ENCODE assay signal across 13 cellular contexts in the genomic region with DNA sequence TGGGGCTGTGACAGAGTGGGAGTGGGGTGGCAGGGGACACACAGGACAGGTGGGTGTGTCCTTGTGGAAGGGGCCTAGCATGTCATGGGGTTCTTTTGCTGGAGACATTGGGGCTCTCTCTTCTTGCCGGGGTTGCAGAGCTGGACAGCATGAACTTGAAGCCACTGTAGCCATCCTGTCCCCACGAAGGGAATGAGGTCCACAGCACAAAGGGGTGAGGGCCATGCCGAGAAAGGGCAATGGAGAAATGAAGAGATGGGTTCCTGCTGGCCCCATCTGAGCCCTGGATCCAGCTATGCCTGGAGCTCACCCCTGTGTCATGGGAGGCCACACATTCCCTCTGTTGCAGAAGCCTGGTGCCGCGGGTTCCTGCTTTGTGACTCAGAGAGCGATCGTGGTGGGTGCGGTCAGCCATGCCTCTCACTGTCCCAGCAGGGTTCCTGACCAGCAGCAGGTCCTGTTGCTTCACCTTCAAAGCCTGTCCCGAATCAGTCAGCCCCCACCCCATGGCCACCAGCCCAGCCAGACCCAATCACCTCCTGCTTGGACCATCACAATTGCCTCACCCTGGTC. TPM values are rescaled to one million over a fixed set of nuclear protein-coding genes. Genes with fewer than 3 reads are reported as not detected.
DNase-seq lines count a peak whose midpoint lies in the region; ATAC-seq, FAIRE-seq and TF ChIP-seq lines count a peak whose summit lies in the region.
"Had no signal": no experiment of that assay in that cellular context is flagged by ENCODE, and none has a peak within 500 bp of the region (broad histone marks: within the 10 kb centered on the region; RNA-seq: fewer than 3 reads in every experiment).

No MANE protein-coding gene starts in this region.

- ATAC-seq in right cardiac atrium (no peak), HG03108 (IDR thresholded peaks at IDR 0.05; ENCODE audit: unreplicated experiment) (no peak), GM19328 (IDR thresholded peaks at IDR 0.05; ENCODE audit: unreplicated experiment) (no peak)
- ATAC-seq: psoas muscle had no signal

- intact Hi-C loops in right cardiac atrium (cut with DNase I) = no loop called here
- intact Hi-C loops in left ventricle myocardium inferior (cut with micrococcal nuclease) = no loop called here

- WGBS in right cardiac atrium = 80% methylated on average over 9 of the region's 9 CpGs

- H3K27me3 ChIP-seq in right cardiac atrium (ENCODE audit: control insufficient read depth, insufficient read depth) (no peaks in the 10 kb centered on the region), left ventricle myocardium inferior (ENCODE audit: low read depth) (no peaks in the 10 kb centered on the region)

- H3K36me3 ChIP-seq in left ventricle myocardium inferior = no peaks in the 10 kb centered on the region

- H3K4me3 ChIP-seq in right cardiac atrium (ENCODE audit: low read length) (no peak overlapping the region), left ventricle myocardium inferior (no peak overlapping the region)
- H3K4me3 ChIP-seq: psoas muscle had no signal

- no peaks in the 10 kb centered on the region for H3K4me1 ChIP-seq in right cardiac atrium (ENCODE audit: control insufficient read depth, insufficient read depth, low read length)
- no peaks in the 10 kb centered on the region for H3K4me1 ChIP-seq in left ventricle myocardium inferior
- H3K4me1 ChIP-seq: psoas muscle had no signal

- H3K9me3 ChIP-seq in right cardiac atrium (ENCODE audit: control insufficient read depth, low read length) = no peaks in the 10 kb centered on the region
- H3K9me3 ChIP-seq in left ventricle myocardium inferior (replicated peaks) = peaks cover 6% of the 10 kb centered on the region
- H3K9me3 ChIP-seq: psoas muscle had no signal

- TF ChIP-seq CTCF in left ventricle myocardium inferior (IDR thresholded peaks at IDR 0.05; ENCODE audit: borderline replicate concordance) (no peak), GM20000 (IDR thresholded peaks at IDR 0.05; ENCODE audit: extremely low read depth, missing control alignments) (no peak)

- FAIRE-seq in urothelium cell line (lab: Jason Lieb, UNC) = no peak

- H3K27ac ChIP-seq in right cardiac atrium (ENCODE audit: low read length) = no peak overlapping the region
- H3K27ac ChIP-seq in left ventricle myocardium inferior (replicated peaks) = no peak overlapping the region
- H3K27ac ChIP-seq: psoas muscle had no signal

- DNase-seq in right cardiac atrium = peak; percentile 7 to 41 (median 40)
- no peak for DNase-seq in left ventricle myocardium inferior
- DNase-seq in SIG-M5 (lab: John Stamatoyannopoulos, UW) = peak; percentile 79
- DNase-seq in fibroblast of peridontal ligament (ENCODE audit: extremely low read depth) = peak; percentile 31
- DNase-seq in urothelium cell line (ENCODE audit: low spot score) = peak; percentile 92
- DNase-seq in GM20000 (ENCODE audit: low spot score) = no peak
- DNase-seq: AML-193, head of caudate nucleus, NCI-H187, psoas muscle had no signal

RNA-seq across cellular contexts. Expression of gene DNAJB8, which starts 50.0 kb away (rescaled TPM):
- total RNA-seq in right cardiac atrium (not detected), left ventricle myocardium inferior (not detected)
- polyA plus RNA-seq in right cardiac atrium = not detected
- total RNA-seq: activated naive CD4-positive, alpha-beta T cell treated with anti-CD3 and anti-CD28 coated beads, Interleukin-2, amount 50 U/mL, for 72 hours; psoas muscle had no signal
- polyA plus RNA-seq: psoas muscle had no signal

Comparison
In these comparisons a context has a peak if more than half of its experiments do, and no peak if none do; other contexts are left out.
1. DNase-seq: peak in right cardiac atrium (3 of 3), SIG-M5 (single experiment), fibroblast of peridontal ligament (single experiment) and urothelium cell line (single experiment); none in left ventricle myocardium inferior (single experiment) and GM20000 (single experiment).